8 cellular contexts compared by ENCODE assay signal in the genomic region with DNA sequence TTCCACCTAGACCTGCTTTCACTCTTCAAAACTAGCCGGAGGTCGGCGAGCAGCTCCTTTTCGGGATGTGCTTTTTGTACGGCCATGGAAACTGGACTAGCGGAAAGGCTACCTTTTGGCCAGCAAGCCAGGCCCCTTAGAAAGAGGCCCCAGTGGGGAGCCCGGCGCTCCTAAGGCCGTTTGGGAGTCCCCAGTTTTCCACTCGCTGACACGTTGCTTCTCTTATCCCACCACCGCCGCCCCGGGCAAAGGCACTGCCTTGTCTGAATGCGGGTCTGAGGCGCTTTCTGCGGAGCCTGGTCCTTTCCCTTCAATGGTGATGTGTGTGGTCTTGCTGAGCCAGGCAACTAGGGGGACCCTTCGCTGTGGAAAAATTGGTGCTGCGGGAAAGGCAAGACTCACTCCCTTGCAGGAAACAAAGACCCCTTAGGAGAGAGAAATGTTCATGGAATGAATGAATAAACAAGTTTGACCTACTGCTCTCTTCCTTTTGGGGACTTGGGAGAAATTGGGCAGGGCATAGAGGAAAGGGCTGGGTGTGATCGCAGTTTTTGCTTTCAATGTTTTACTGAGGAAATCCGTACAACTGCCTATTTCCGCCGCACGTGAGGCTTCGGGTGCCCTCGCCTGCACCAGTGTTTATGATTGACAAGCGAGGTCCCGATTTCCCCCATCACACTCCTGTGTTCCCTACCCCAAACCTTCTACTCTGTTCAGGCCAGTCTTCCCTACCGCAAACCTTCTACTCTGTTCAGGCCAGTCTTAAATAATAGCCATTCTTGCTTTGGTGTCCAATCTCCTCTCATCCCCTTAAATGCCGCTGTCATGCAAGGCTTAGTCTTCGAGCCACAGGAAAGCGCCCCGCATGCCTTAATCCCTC. TPM values are rescaled to one million over a fixed set of nuclear protein-coding genes. Genes with fewer than 3 reads are reported as not detected.
DNase-seq lines count a peak whose midpoint lies in the region; ATAC-seq and TF ChIP-seq lines count a peak whose summit lies in the region.

No MANE protein-coding gene starts in this region.

- DNase-seq in Right ventricle myocardium inferior (ENCODE audit: missing footprints), result peak; percentile 76
- DNase-seq in cardiac septum (ENCODE audit: low spot score), result no peak
- DNase-seq in NT2/D1 (ENCODE audit: low read depth, low spot score), result no peak
- DNase-seq in activated naive CD4-positive, alpha-beta T cell treated with anti-CD3 and anti-CD28 coated beads for 36 hours, result peak; percentile 68
- peak; percentile 23 for DNase-seq in germinal center (ENCODE audit: low spot score)

- intact Hi-C loops in Right ventricle myocardium inferior (cut with DNase I), result loop anchor here (1.0 to 5.0 kb wide), 3 partner anchors 10 to 381 kb away; a partner anchor contains a TSS
- intact Hi-C loops in cardiac septum (cut with DNase I), result loop anchor here (5.0 kb wide), 1 partner anchor 189 kb away; no protein-coding TSS in a partner anchor
- intact Hi-C loops in activated naive CD4-positive, alpha-beta T cell treated with anti-CD3 and anti-CD28 coated beads for 36 hours (cut with micrococcal nuclease), result loop anchor here (5.0 to 10.0 kb wide), 5 partner anchors 844 to 1734 kb away; a partner anchor contains a TSS

- peak overlapping the region; percentile 53 for H3K9ac ChIP-seq in NT2/D1 (ENCODE audit: insufficient read length, low read depth)

- H3K36me3 Mint-ChIP-seq in activated naive CD4-positive, alpha-beta T cell treated with anti-CD3 and anti-CD28 coated beads for 36 hours (ENCODE audit: low read depth), result peaks cover 35% of the 10 kb centered on the region

- H3K27ac ChIP-seq in neutrophil, result peak overlapping the region; percentile 97

- peak overlapping the region; percentile 98 for H3K27ac Mint-ChIP-seq in activated naive CD4-positive, alpha-beta T cell treated with anti-CD3 and anti-CD28 coated beads for 36 hours

- H3K9me3 Mint-ChIP-seq in activated naive CD4-positive, alpha-beta T cell treated with anti-CD3 and anti-CD28 coated beads for 36 hours, result no peaks in the 10 kb centered on the region

- no peaks in the 10 kb centered on the region for H3K27me3 Mint-ChIP-seq in activated naive CD4-positive, alpha-beta T cell treated with anti-CD3 and anti-CD28 coated beads for 36 hours (ENCODE audit: low read depth)

- no peak for TF ChIP-seq CTCF in neutrophil (IDR thresholded peaks at IDR 0.05)

- H3K36me3 ChIP-seq in NT2/D1 (ENCODE audit: insufficient read depth, insufficient read length, low read length) (peaks cover 27% of the 10 kb centered on the region), neutrophil (peaks cover 26% of the 10 kb centered on the region)

- peak overlapping the region; percentile 96 for H3K4me3 Mint-ChIP-seq in activated naive CD4-positive, alpha-beta T cell treated with anti-CD3 and anti-CD28 coated beads for 36 hours

- no peak for ATAC-seq in Right ventricle myocardium inferior
- ATAC-seq in HG02763 (IDR thresholded peaks at IDR 0.05; ENCODE audit: unreplicated experiment), result no peak
- ATAC-seq in GM18909 (IDR thresholded peaks at IDR 0.05; ENCODE audit: poor library complexity, unreplicated experiment), result no peak

- CTCF ChIA-PET in activated naive CD4-positive, alpha-beta T cell treated with anti-CD3 and anti-CD28 coated beads for 36 hours (lab: Charles Lee), result interaction anchor here (0.6 kb wide), 1 partner anchor 9 kb away, joined by 3 read pairs; no protein-coding TSS in a partner anchor

- H3K9me3 ChIP-seq in NT2/D1 (ENCODE audit: insufficient read depth, low read length) (no peaks in the 10 kb centered on the region), neutrophil (no peaks in the 10 kb centered on the region)

- H3K27me3 ChIP-seq in NT2/D1 (ENCODE audit: insufficient read depth, insufficient read length) (peaks cover 5% of the 10 kb centered on the region), neutrophil (no peaks in the 10 kb centered on the region)

- peak overlapping the region; percentile 54 for H3K4me3 ChIP-seq in NT2/D1 (ENCODE audit: insufficient read length, low read depth)
- H3K4me3 ChIP-seq in neutrophil (ENCODE audit: low read depth in 1 of 2, low read length in 1 of 2), result peak overlapping the region; percentile 91 to 99

- H3K4me1 Mint-ChIP-seq in activated naive CD4-positive, alpha-beta T cell treated with anti-CD3 and anti-CD28 coated beads for 36 hours (ENCODE audit: low read depth), result peaks cover 51% of the 10 kb centered on the region

- H3K4me1 ChIP-seq in NT2/D1 (ENCODE audit: insufficient read depth, insufficient read length) (no peaks in the 10 kb centered on the region), neutrophil (ENCODE audit: control insufficient read depth in 1 of 2, insufficient read depth in 1 of 2, low read depth in 1 of 2, low read length in 1 of 2) (peaks cover 37 to 44% of the 10 kb centered on the region in 2 experiments)

RNA-seq across cellular contexts. Expression of a gene that starts 1.0 kb away (rescaled TPM):
- total RNA-seq in Right ventricle myocardium inferior (161 TPM), cardiac septum (140 TPM)
- total RNA-seq in activated naive CD4-positive, alpha-beta T cell treated with anti-CD3 and anti-CD28 coated beads for 36 hours, result 100 to 1,000 TPM; 196 to 206 TPM

Comparison
In these comparisons a context has a peak if more than half of its experiments do, and no peak if none do; other contexts are left out.
1. DNase-seq: peak in Right ventricle myocardium inferior (single experiment), activated naive CD4-positive, alpha-beta T cell treated with anti-CD3 and anti-CD28 coated beads for 36 hours (single experiment) and germinal center (single experiment); none in cardiac septum (single experiment) and NT2/D1 (single experiment).